In the genomic region with DNA sequence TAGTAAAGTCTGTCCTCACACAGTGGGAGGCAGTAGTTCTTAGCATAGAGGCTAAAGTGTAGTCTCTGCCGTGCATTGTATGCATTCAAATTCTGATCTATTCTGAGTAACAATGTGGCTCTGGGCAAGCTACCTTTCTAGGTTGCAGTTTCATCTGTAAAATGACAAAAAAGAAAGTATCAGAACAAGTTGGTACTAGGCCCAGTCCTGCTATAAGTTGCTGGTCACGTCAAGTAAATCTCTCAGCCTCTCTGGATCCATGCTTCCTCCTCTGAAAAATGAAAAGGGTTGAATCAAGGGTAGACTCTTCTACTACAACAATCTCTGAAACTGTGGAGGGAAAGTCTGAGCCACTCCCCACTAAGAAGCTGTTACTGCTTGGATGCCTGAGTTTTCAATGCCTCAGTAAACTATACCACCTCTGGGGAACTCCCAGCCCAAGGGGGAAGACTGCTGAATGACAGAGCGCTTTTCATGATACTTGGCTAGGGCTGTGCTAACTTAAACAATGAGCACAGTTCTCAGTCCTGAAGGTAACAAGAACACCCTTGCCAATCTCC, we compare ENCODE assay signal across 9 cellular contexts. TPM values are rescaled to one million over a fixed set of nuclear protein-coding genes. Genes with fewer than 3 reads are reported as not detected.
A peak's percentile ranks its signal among the peaks of the same experiment; 100 is the strongest.
DNase-seq lines count a peak whose midpoint lies in the region; ATAC-seq and TF ChIP-seq lines count a peak whose summit lies in the region.
"Had no signal": no experiment of that assay in that cellular context is flagged by ENCODE, and none has a peak within 500 bp of the region (broad histone marks: within the 10 kb centered on the region; RNA-seq: fewer than 3 reads in every experiment).

No MANE protein-coding gene starts in this region.

- H3K36me3 ChIP-seq in SJSA1 (no peaks in the 10 kb centered on the region), Caco-2 (ENCODE audit: control insufficient read depth, insufficient read depth, low read length) (no peaks in the 10 kb centered on the region)

- no peak for TF ChIP-seq CTCF in Caco-2 (IDR thresholded peaks at IDR 0.05; ENCODE audit: insufficient read depth in 1 of 2, low read depth in 1 of 2, low read length in 1 of 2, severe bottlenecking in 1 of 2, unreplicated experiment in 1 of 2)

- no peak overlapping the region for H3K4me3 Mint-ChIP-seq in activated T-cell treated with anti-CD3 and anti-CD28 coated beads, Interleukin-2, amount 50 U/mL, for 24 hours
- H3K4me3 Mint-ChIP-seq in stimulated activated memory B cell treated with anti-CD40 and anti-IgM and Interleukin-4, amounts not matched to agents 10 μg/mL and 1 μg/mL and 100 μg/mL, for 72 hours: no peak overlapping the region
- H3K4me3 Mint-ChIP-seq in Caco-2 (ENCODE audit: unreplicated experiment): no peak overlapping the region

- peaks cover 15% of the 10 kb centered on the region for H3K4me1 Mint-ChIP-seq in activated T-cell treated with anti-CD3 and anti-CD28 coated beads, Interleukin-2, amount 50 U/mL, for 24 hours (ENCODE audit: low read depth)
- H3K4me1 Mint-ChIP-seq in stimulated activated memory B cell treated with anti-CD40 and anti-IgM and Interleukin-4, amounts not matched to agents 10 μg/mL and 1 μg/mL and 100 μg/mL, for 72 hours: peaks cover 28% of the 10 kb centered on the region
- H3K4me1 Mint-ChIP-seq in Caco-2 (ENCODE audit: low read depth, unreplicated experiment): no peaks in the 10 kb centered on the region

- H3K36me3 Mint-ChIP-seq in activated T-cell treated with anti-CD3 and anti-CD28 coated beads, Interleukin-2, amount 50 U/mL, for 24 hours (ENCODE audit: low read depth): no peaks in the 10 kb centered on the region
- H3K36me3 Mint-ChIP-seq in stimulated activated memory B cell treated with anti-CD40 and anti-IgM and Interleukin-4, amounts not matched to agents 10 μg/mL and 1 μg/mL and 100 μg/mL, for 72 hours: no peaks in the 10 kb centered on the region
- no peaks in the 10 kb centered on the region for H3K36me3 Mint-ChIP-seq in Caco-2 (ENCODE audit: insufficient read depth, unreplicated experiment)

- DNase-seq in activated T-cell treated with anti-CD3 and anti-CD28 coated beads, Interleukin-2, amount 50 U/mL, for 24 hours: no peak
- no peak for DNase-seq in activated T-cell treated with anti-CD3 and anti-CD28 coated beads, Interleukin-2, amount 50 U/mL, for 1 hour
- DNase-seq in SJSA1 (ENCODE audit: low read depth in 1 of 2, low spot score in 2 of 2) (no peak), foreskin melanocyte (no peak), Caco-2 (no peak)
- no peak for DNase-seq in stimulated activated CD8-positive, alpha-beta memory T cell treated with anti-CD3 and anti-CD28 coated beads, Interleukin-4, amount 100 ng/mL, for 48 hours
- DNase-seq: hippocampal formation had no signal

- H3K4me3 ChIP-seq in SJSA1 (no peak overlapping the region), Caco-2 (ENCODE audit: low read depth, low read length) (no peak overlapping the region)

- H3K9me3 Mint-ChIP-seq in activated T-cell treated with anti-CD3 and anti-CD28 coated beads, Interleukin-2, amount 50 U/mL, for 24 hours: no peaks in the 10 kb centered on the region
- H3K9me3 Mint-ChIP-seq in stimulated activated memory B cell treated with anti-CD40 and anti-IgM and Interleukin-4, amounts not matched to agents 10 μg/mL and 1 μg/mL and 100 μg/mL, for 72 hours: no peaks in the 10 kb centered on the region
- no peaks in the 10 kb centered on the region for H3K9me3 Mint-ChIP-seq in Caco-2 (ENCODE audit: unreplicated experiment)

- H3K27me3 ChIP-seq in SJSA1 (replicated peaks): no peaks in the 10 kb centered on the region
- no peaks in the 10 kb centered on the region for H3K27me3 ChIP-seq in Caco-2 (replicated peaks; ENCODE audit: control insufficient read depth, insufficient read depth, low read length)

- POLR2A ChIA-PET in Caco-2 (lab: Charles Lee): no interaction called here

- CTCF ChIA-PET in Caco-2 (lab: Charles Lee): interaction anchor here (1.9 kb wide), 1 partner anchor 62 kb away, joined by 10 read pairs; no protein-coding TSS in a partner anchor

- BruUV-seq in Caco-2 (replicated peaks; lab: Mats Ljungman, UMichigan): no TSS peak

- H3K9me3 ChIP-seq in SJSA1 (replicated peaks): no peaks in the 10 kb centered on the region
- H3K9me3 ChIP-seq in Caco-2: no peaks in the 10 kb centered on the region

- peaks cover 31% of the 10 kb centered on the region for H3K4me1 ChIP-seq in SJSA1 (replicated peaks)
- no peaks in the 10 kb centered on the region for H3K4me1 ChIP-seq in Caco-2

- 0 out of 2 replicates have a peak overlapping the region, but pooled peaks have one; percentile 1 for H3K27ac ChIP-seq in SJSA1

- H3K27ac Mint-ChIP-seq in activated T-cell treated with anti-CD3 and anti-CD28 coated beads, Interleukin-2, amount 50 U/mL, for 24 hours: peak overlapping the region; percentile 80
- H3K27ac Mint-ChIP-seq in stimulated activated memory B cell treated with anti-CD40 and anti-IgM and Interleukin-4, amounts not matched to agents 10 μg/mL and 1 μg/mL and 100 μg/mL, for 72 hours: peak overlapping the region; percentile 86
- no peak overlapping the region for H3K27ac Mint-ChIP-seq in Caco-2 (ENCODE audit: unreplicated experiment)

- H3K27me3 Mint-ChIP-seq in activated T-cell treated with anti-CD3 and anti-CD28 coated beads, Interleukin-2, amount 50 U/mL, for 24 hours: no peaks in the 10 kb centered on the region
- H3K27me3 Mint-ChIP-seq in stimulated activated memory B cell treated with anti-CD40 and anti-IgM and Interleukin-4, amounts not matched to agents 10 μg/mL and 1 μg/mL and 100 μg/mL, for 72 hours: no peaks in the 10 kb centered on the region
- H3K27me3 Mint-ChIP-seq in Caco-2 (ENCODE audit: insufficient read depth, unreplicated experiment): no peaks in the 10 kb centered on the region

- intact Hi-C loops in Caco-2 (cut with micrococcal nuclease; ENCODE audit: unreplicated experiment): no loop called here

- ATAC-seq in HG02840 (IDR thresholded peaks at IDR 0.05; ENCODE audit: low FRiP score, unreplicated experiment): peak; percentile 87
- ATAC-seq in stimulated activated memory B cell treated with anti-CD40 and anti-IgM and Interleukin-4, amounts not matched to agents 10 μg/mL and 1 μg/mL and 100 μg/mL, for 72 hours: peak; percentile 94

RNA-seq across cellular contexts. Expression of a gene that starts 34.5 kb away (rescaled TPM):
- total RNA-seq in SJSA1 (2014; rRNA removed; shearing (Covaris generic)): 2,833 and 2,882 TPM in 2 replicates
- total RNA-seq in Caco-2 (2022): 16.1 and 22.7 TPM in 2 replicates

RNA-seq across cellular contexts. Expression of a gene that starts 37.3 kb away (rescaled TPM):
- total RNA-seq in SJSA1 (2014; rRNA removed; shearing (Covaris generic)): 101 and 124 TPM in 2 replicates
- total RNA-seq in Caco-2 (2022): 135 and 139 TPM in 2 replicates

RNA-seq across cellular contexts. Expression of a gene that starts 50.6 kb away (rescaled TPM):
- total RNA-seq in SJSA1 (2014; rRNA removed; shearing (Covaris generic)): 240 and 259 TPM in 2 replicates
- 291 and 329 TPM in 2 replicates for total RNA-seq in Caco-2 (2022)

Comparison
In these comparisons a context has a peak if more than half of its experiments do, and no peak if none do; other contexts are left out.
1. RNA of a gene that starts 34.5 kb away (total RNA-seq): 2,833 to 2,882 TPM in SJSA1; 16.1 to 22.7 TPM in Caco-2; every median in the first group is over 100 times any median in the second.